In genomic region chr4:53016099-53016498, GRCh38 we compare ENCODE assay signal across 15 cellular contexts.
DNase-seq lines count a peak whose midpoint lies in the region; ATAC-seq, FAIRE-seq and TF ChIP-seq lines count a peak whose summit lies in the region.
"Had no signal": no experiment of that assay in that cellular context is flagged by ENCODE, and none has a peak within 500 bp of the region (broad histone marks: within the 10 kb centered on the region; RNA-seq: fewer than 3 reads in every experiment).

No MANE protein-coding gene starts in this region.

- CTCF ChIA-PET in HepG2 (lab: Yijun Ruan, JAX; ENCODE audit: low intra/inter-chr PET ratio, low total read pairs): interaction anchor here (1.3 to 1.4 kb wide), 3 partner anchors 181 to 1218 kb away, joined by 3 to 5 read pairs (median 5); no protein-coding TSS in a partner anchor

- no peaks in the 10 kb centered on the region for H3K36me3 Mint-ChIP-seq in astrocyte (ENCODE audit: low read depth, unreplicated experiment)

- H3K9me3 ChIP-seq in HepG2 (ENCODE audit: low read length): no peaks in the 10 kb centered on the region
- H3K9me3 ChIP-seq in right lobe of liver: no peaks in the 10 kb centered on the region
- no peaks in the 10 kb centered on the region for H3K9me3 ChIP-seq in astrocyte (ENCODE audit: insufficient read depth, low read depth, low read length)
- H3K9me3 ChIP-seq: BE2C, SJCRH30 had no signal

- no peak overlapping the region for H3K4me3 Mint-ChIP-seq in astrocyte (ENCODE audit: unreplicated experiment)
- no peak overlapping the region for H3K4me3 Mint-ChIP-seq in stimulated activated naive CD8-positive, alpha-beta T cell treated with anti-CD3 and anti-CD28 coated beads, Interleukin-15, amount 100 ng/mL, for 72 hours
- H3K4me3 Mint-ChIP-seq: GM23338, IgD-negative memory B cell had no signal

- H3K9ac ChIP-seq in HepG2 (ENCODE audit: insufficient read depth, low read depth, low read length) (no peak overlapping the region), astrocyte (ENCODE audit: low read length) (no peak overlapping the region)

- no peak for FAIRE-seq in HepG2 (lab: Jason Lieb, UNC)
- FAIRE-seq in astrocyte (lab: Jason Lieb, UNC): no peak
- FAIRE-seq: HTR-8/SVneo, RCC 7860 had no signal

- H4K20me1 ChIP-seq in HepG2 (ENCODE audit: insufficient read depth, low read length) (no peaks in the 10 kb centered on the region), astrocyte (ENCODE audit: insufficient read depth, low read length) (no peaks in the 10 kb centered on the region)

- H3K4me2 ChIP-seq in HepG2 (ENCODE audit: low read depth, low read length) (no peak overlapping the region), astrocyte (ENCODE audit: low read length) (no peak overlapping the region)
- H3K4me2 ChIP-seq: GM23338 had no signal

- no peak for DNase-seq in HepG2 (ENCODE audit: low spot score)
- no peak for DNase-seq in right lobe of liver
- no peak for DNase-seq in astrocyte (ENCODE audit: low read depth)
- DNase-seq in sciatic nerve (ENCODE audit: low spot score): no peak
- DNase-seq in stimulated activated naive CD8-positive, alpha-beta T cell treated with anti-CD3 and anti-CD28 coated beads, Interleukin-15, amount 100 ng/mL, for 72 hours: no peak
- DNase-seq in 8988T: no peak
- DNase-seq: DMS79, NCI-H1105 had no signal

- no peak overlapping the region for H3K4me3 ChIP-seq in HepG2 (replicated peaks in 1 of 3; ENCODE audit: insufficient read depth in 1 of 3, low read depth in 2 of 3, low read length in 3 of 3)
- no peak overlapping the region for H3K4me3 ChIP-seq in right lobe of liver
- H3K4me3 ChIP-seq in astrocyte (ENCODE audit: insufficient read depth, low read depth, low read length): no peak overlapping the region
- H3K4me3 ChIP-seq: GM23338, SJCRH30 had no signal

- no peak for TF ChIP-seq RAD21 in HepG2 (CRISPR knock-in tag; IDR thresholded peaks at IDR 0.05)

- H3K9me3 Mint-ChIP-seq in astrocyte (ENCODE audit: unreplicated experiment): no peaks in the 10 kb centered on the region
- no peaks in the 10 kb centered on the region for H3K9me3 Mint-ChIP-seq in stimulated activated naive CD8-positive, alpha-beta T cell treated with anti-CD3 and anti-CD28 coated beads, Interleukin-15, amount 100 ng/mL, for 72 hours
- H3K9me3 Mint-ChIP-seq: GM23338, IgD-negative memory B cell had no signal

- H3K79me2 ChIP-seq in HepG2 (ENCODE audit: insufficient read depth, low read length) (no peaks in the 10 kb centered on the region), astrocyte (ENCODE audit: insufficient read depth, low read length) (no peaks in the 10 kb centered on the region)

- TF ChIP-seq EP300 in HepG2 (IDR thresholded peaks at IDR 0.05; ENCODE audit: low read depth in 2 of 2, low read length in 2 of 2) (no peak), HepG2 (CRISPR knock-in tag; IDR thresholded peaks at IDR 0.05; ENCODE audit: borderline replicate concordance) (no peak)

- in situ Hi-C loops in HepG2 (cut with HindIII; ENCODE audit: extremely low pct_ligation_motif_present, low pct_unique_long_range_greater_than_20kb): loop anchor here (5.0 to 25.0 kb wide), 6 partner anchors 181 to 1209 kb away; partner anchors contain the start of genes FIP1L1 and PDGFRA

- H3K36me3 ChIP-seq in HepG2 (replicated peaks in 1 of 2; ENCODE audit: control insufficient read depth in 1 of 2, insufficient read depth in 2 of 2, low read length in 2 of 2): no peaks in the 10 kb centered on the region
- no peaks in the 10 kb centered on the region for H3K36me3 ChIP-seq in right lobe of liver
- no peaks in the 10 kb centered on the region for H3K36me3 ChIP-seq in astrocyte (ENCODE audit: insufficient read depth, low read length)
- H3K36me3 ChIP-seq: BE2C, SJCRH30 had no signal

- TF ChIP-seq POLR2A in HepG2 (IDR thresholded peaks at IDR 0.05; ENCODE audit: insufficient read depth in 1 of 2, low read depth in 2 of 2, low read length in 2 of 2): no peak
- TF ChIP-seq POLR2A in right lobe of liver (IDR thresholded peaks at IDR 0.05): no peak

- H2AFZ ChIP-seq in HepG2 (ENCODE audit: low read length) (no peak overlapping the region), astrocyte (ENCODE audit: low read depth, low read length) (no peak overlapping the region)
- H2AFZ ChIP-seq: GM23338 had no signal

- peaks cover 53% of the 10 kb centered on the region for H3K4me1 Mint-ChIP-seq in astrocyte (ENCODE audit: low read depth, unreplicated experiment)
- peaks cover 40% of the 10 kb centered on the region for H3K4me1 Mint-ChIP-seq in stimulated activated naive CD8-positive, alpha-beta T cell treated with anti-CD3 and anti-CD28 coated beads, Interleukin-15, amount 100 ng/mL, for 72 hours

- TF ChIP-seq CTCF in HepG2 (CRISPR knock-in tag; IDR thresholded peaks at IDR 0.05): no peak
- no peak for TF ChIP-seq CTCF in right lobe of liver (IDR thresholded peaks at IDR 0.05)
- TF ChIP-seq CTCF in astrocyte (IDR thresholded peaks at IDR 0.05; ENCODE audit: insufficient read depth, low read depth, low read length): no peak

- 93% methylated on average over 3 of the region's 3 CpGs for WGBS in HepG2 (ENCODE audit: low lambda C conversion rate)
- WGBS in right lobe of liver (ENCODE audit: insufficient coverage, low coverage, low lambda C conversion rate, missing lambda C conversion rate): 49% methylated on average over 3 of the region's 3 CpGs

- H3K4me1 ChIP-seq in HepG2 (ENCODE audit: insufficient read depth, low read length): peaks cover 52% of the 10 kb centered on the region
- peaks cover 0 to 24% (median 2%) of the 10 kb centered on the region in 4 donors for H3K4me1 ChIP-seq in right lobe of liver
- peaks cover 28% of the 10 kb centered on the region for H3K4me1 ChIP-seq in astrocyte (ENCODE audit: insufficient read depth, low read length)

- POLR2A ChIA-PET in HepG2 (lab: Yijun Ruan, JAX): no interaction called here

- no peak overlapping the region for H3K27ac ChIP-seq in HepG2 (ENCODE audit: extremely low read length, insufficient read depth, low read length)
- H3K27ac ChIP-seq in right lobe of liver: no peak overlapping the region
- H3K27ac ChIP-seq in astrocyte (ENCODE audit: low read depth, low read length): no peak overlapping the region
- H3K27ac ChIP-seq: SJCRH30 had no signal

- no TSS peak for BruUV-seq in HepG2 (replicated peaks; lab: Mats Ljungman, UMichigan)

- H3K27ac Mint-ChIP-seq in astrocyte (ENCODE audit: unreplicated experiment): peak overlapping the region; percentile 10
- H3K27ac Mint-ChIP-seq in stimulated activated naive CD8-positive, alpha-beta T cell treated with anti-CD3 and anti-CD28 coated beads, Interleukin-15, amount 100 ng/mL, for 72 hours: no peak overlapping the region
- H3K27ac Mint-ChIP-seq: GM23338, IgD-negative memory B cell had no signal

- H3K27me3 ChIP-seq in HepG2 (ENCODE audit: control insufficient read depth in 1 of 2, insufficient read depth in 2 of 2, low read length in 2 of 2) (no peaks in the 10 kb centered on the region), right lobe of liver (no peaks in the 10 kb centered on the region), astrocyte (ENCODE audit: insufficient read depth, low read length) (no peaks in the 10 kb centered on the region)
- H3K27me3 ChIP-seq: BE2C, SJCRH30 had no signal

- ATAC-seq in HepG2 (no peak), right lobe of liver (no peak), sciatic nerve (peak; percentile 70), GM21786 (IDR thresholded peaks at IDR 0.05; ENCODE audit: unreplicated experiment) (no peak)
- ATAC-seq in stimulated activated naive CD8-positive, alpha-beta T cell treated with anti-CD3 and anti-CD28 coated beads, Interleukin-15, amount 100 ng/mL, for 72 hours: no peak
- ATAC-seq: GM23338 had no signal

- intact Hi-C loops in HepG2 (cut with micrococcal nuclease; ENCODE audit: unreplicated experiment): loop anchor here (5.0 kb wide), 3 partner anchors 106 to 426 kb away; partner anchors contain the start of gene FIP1L1
- intact Hi-C loops in right lobe of liver (cut with DNase I): no loop called here
- intact Hi-C loops in sciatic nerve (cut with DNase I): no loop called here

- no peaks in the 10 kb centered on the region for H3K27me3 Mint-ChIP-seq in astrocyte (ENCODE audit: low read depth, unreplicated experiment)
- H3K27me3 Mint-ChIP-seq in stimulated activated naive CD8-positive, alpha-beta T cell treated with anti-CD3 and anti-CD28 coated beads, Interleukin-15, amount 100 ng/mL, for 72 hours: no peaks in the 10 kb centered on the region
- H3K27me3 Mint-ChIP-seq: IgD-negative memory B cell had no signal

TF ChIP-seq in HepG2, 621 proteins besides CTCF, POLR2A, EP300 and RAD21:
- TF ChIP-seq NFE2L2 (IDR thresholded peaks at IDR 0.05; ENCODE audit: low read length): no peak
- 0 out of 2 replicates have a peak, but pooled peaks have one; percentile 19 for TF ChIP-seq PAXIP1 (CRISPR knock-in tag; conservative IDR thresholded peaks at IDR 0.05)
- TF ChIP-seq ZBTB42 (CRISPR knock-in tag; IDR thresholded peaks at IDR 0.05): 0 out of 2 replicates have a peak, but pooled peaks have one; percentile 36
- TF ChIP-seq NR2F1 (CRISPR knock-in tag; IDR thresholded peaks at IDR 0.05): no peak
